ENCODE assay signal across 27 cellular contexts in genomic region chr19:38563475-38563874, GRCh38.
"Had no signal": no experiment of that assay in that cellular context is flagged by ENCODE, and none has a peak within 500 bp of the region (broad histone marks: within the 10 kb centered on the region; RNA-seq: fewer than 3 reads in every experiment).

No MANE protein-coding gene starts in this region.

- H3K36me3 Mint-ChIP-seq: mesothelial cell of epicardium, naive B cell, natural killer cell, neural progenitor cell, type B pancreatic cell had no signal

- ATAC-seq: left cardiac atrium; left lobe of liver; natural killer cell; stimulated activated effector memory CD8-positive, alpha-beta T cell treated with anti-CD3 and anti-CD28 coated beads, Interleukin-12 subunit alpha, Interleukin-12 subunit beta, amount 100 ng/mL, for 72 hours; stimulated activated naive CD8-positive, alpha-beta T cell treated with anti-CD3 and anti-CD28 coated beads, Interleukin-15, amount 100 ng/mL, for 72 hours had no signal

- H3K4me3 Mint-ChIP-seq: mesothelial cell of epicardium; natural killer cell; nephron progenitor cell; neural progenitor cell; stimulated activated naive CD8-positive, alpha-beta T cell treated with anti-CD3 and anti-CD28 coated beads, Interleukin-15, amount 100 ng/mL, for 72 hours; type B pancreatic cell had no signal

- H3K9me3 ChIP-seq: neutrophil, ovary, sigmoid colon, spleen, tibial nerve, vagina had no signal

- DNase-seq: hippocampal formation; kidney glomerular epithelial cell; left cardiac atrium; mesendoderm; naive B cell; natural killer cell; nephron progenitor cell; occipital lobe; ovary; right cardiac atrium; sigmoid colon; small intestine; spleen; stimulated activated CD4-positive, alpha-beta T cell treated with anti-CD3 and anti-CD28 coated beads, Interleukin-4, amount 100 ng/mL, for 24 hours; stimulated activated naive CD4-positive, alpha-beta T cell treated with Interleukin-2 at 50 U/mL for 16 hours; stimulated activated naive CD8-positive, alpha-beta T cell treated with anti-CD3 and anti-CD28 coated beads, Interleukin-15, amount 100 ng/mL, for 72 hours; substantia nigra had no signal

- H3K4me2 ChIP-seq: neural progenitor cell had no signal

- H3K36me3 ChIP-seq: neural progenitor cell, neutrophil, ovary, sigmoid colon, spleen, vagina had no signal

- H3K27ac Mint-ChIP-seq: mesothelial cell of epicardium; natural killer cell; nephron progenitor cell; neural progenitor cell; progenitor cell of endocrine pancreas; stimulated activated effector memory CD8-positive, alpha-beta T cell treated with anti-CD3 and anti-CD28 coated beads, Interleukin-12 subunit alpha, Interleukin-12 subunit beta, amount 100 ng/mL, for 72 hours; stimulated activated naive CD8-positive, alpha-beta T cell treated with anti-CD3 and anti-CD28 coated beads, Interleukin-15, amount 100 ng/mL, for 72 hours; type B pancreatic cell had no signal

- H3K27ac ChIP-seq: neural progenitor cell, neutrophil, ovary, sigmoid colon, spleen, tibial nerve, vagina had no signal

- H3K4me1 Mint-ChIP-seq: nephron progenitor cell had no signal

- H3K27me3 ChIP-seq: ovary, vagina had no signal

- H3K4me1 ChIP-seq: neural progenitor cell, tibial nerve, vagina had no signal

- H3K9me3 Mint-ChIP-seq: mesothelial cell of epicardium; naive B cell; natural killer cell; nephron progenitor cell; neural progenitor cell; stimulated activated effector memory CD8-positive, alpha-beta T cell treated with anti-CD3 and anti-CD28 coated beads, Interleukin-12 subunit alpha, Interleukin-12 subunit beta, amount 100 ng/mL, for 72 hours; stimulated activated naive CD8-positive, alpha-beta T cell treated with anti-CD3 and anti-CD28 coated beads, Interleukin-15, amount 100 ng/mL, for 72 hours; type B pancreatic cell had no signal

- H3K9ac ChIP-seq: neural progenitor cell had no signal

- H3K4me3 ChIP-seq: lung, neural progenitor cell, ovary, sigmoid colon, spleen, tibial nerve, vagina had no signal

- H2AFZ ChIP-seq: neural progenitor cell had no signal
